ENCODE assay signal across 27 cellular contexts in the genomic region with DNA sequence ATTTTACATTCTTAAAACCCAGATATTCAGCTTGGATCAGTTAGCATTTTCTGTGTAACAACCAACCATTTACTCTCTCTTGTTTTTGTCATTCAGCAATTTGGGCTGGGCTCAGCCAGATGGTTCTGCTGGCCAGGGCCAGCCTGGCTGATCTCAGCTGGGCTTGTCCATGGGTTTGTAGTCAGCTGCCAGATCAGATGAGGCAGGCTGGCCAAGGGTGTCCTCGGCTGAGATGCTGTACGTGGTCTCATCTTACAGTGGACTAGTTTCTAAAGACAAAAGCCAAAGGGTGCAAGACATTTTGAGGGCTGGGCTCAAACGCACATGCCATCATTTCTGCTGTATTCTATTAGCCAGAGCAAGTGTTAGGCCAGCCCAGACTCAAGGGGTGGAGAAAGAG.
"Had no signal": no experiment of that assay in that cellular context is flagged by ENCODE, and none has a peak within 500 bp of the region (broad histone marks: within the 10 kb centered on the region; RNA-seq: fewer than 3 reads in every experiment).

No MANE protein-coding gene starts in this region.

- H3K4me3 Mint-ChIP-seq: dendritic cell treated with granulocyte-macrophage colony-stimulating factor and Interleukin-4, amounts not matched to agents 40 ng/mL and 50 ng/mL, for 4 days; effector memory CD8-positive, alpha-beta T cell; endodermal cell had no signal

- H3K9me3 Mint-ChIP-seq: dendritic cell treated with granulocyte-macrophage colony-stimulating factor and Interleukin-4, amounts not matched to agents 40 ng/mL and 50 ng/mL, for 4 days; effector memory CD8-positive, alpha-beta T cell had no signal

- H3K9me3 ChIP-seq: colonic mucosa, esophagus squamous epithelium, gastrocnemius medialis, heart right ventricle, left lung, lower lobe of right lung, mucosa of descending colon had no signal

- FAIRE-seq: endometrium, islet of Langerhans, keratinocyte had no signal

- H3K27ac ChIP-seq: colonic mucosa, epithelial cell of prostate, esophagus squamous epithelium, gastrocnemius medialis, heart right ventricle, left lung, lower lobe of right lung had no signal

- H3K36me3 Mint-ChIP-seq: mesothelial cell of epicardium had no signal

- H3K36me3 ChIP-seq: colonic mucosa, esophagus squamous epithelium, gastrocnemius medialis, heart right ventricle, left lung, lower lobe of right lung had no signal

- DNase-seq: colonic mucosa; cortex of kidney; effector CD8-positive, alpha-beta T cell; effector memory CD8-positive, alpha-beta T cell; endodermal cell; erythroblast; esophagus squamous epithelium; foreskin fibroblast; foreskin melanocyte; gastrocnemius medialis; glutamatergic neuron; head of caudate nucleus; heart right ventricle; hippocampal formation; left cardiac atrium; left lung; left ventricle myocardium superior; lower lobe of right lung; mesenchymal stem cell; mucosa of descending colon had no signal

- H3K4me1 ChIP-seq: colonic mucosa, gastrocnemius medialis had no signal

- H3K4me3 ChIP-seq: colonic mucosa, esophagus squamous epithelium, gastrocnemius medialis, heart right ventricle, left lung, lower lobe of right lung, mucosa of descending colon had no signal

- ATAC-seq: effector memory CD8-positive, alpha-beta T cell; esophagus mucosa; gastrocnemius medialis; heart right ventricle; left cardiac atrium; left lung; left ventricle myocardium superior; lower lobe of right lung; mucosa of descending colon had no signal

- H3K27ac Mint-ChIP-seq: dendritic cell treated with granulocyte-macrophage colony-stimulating factor and Interleukin-4, amounts not matched to agents 40 ng/mL and 50 ng/mL, for 4 days; effector memory CD8-positive, alpha-beta T cell; endodermal cell; mesothelial cell of epicardium had no signal
